ENCODE assay signal across 8 cellular contexts in the genomic region with DNA sequence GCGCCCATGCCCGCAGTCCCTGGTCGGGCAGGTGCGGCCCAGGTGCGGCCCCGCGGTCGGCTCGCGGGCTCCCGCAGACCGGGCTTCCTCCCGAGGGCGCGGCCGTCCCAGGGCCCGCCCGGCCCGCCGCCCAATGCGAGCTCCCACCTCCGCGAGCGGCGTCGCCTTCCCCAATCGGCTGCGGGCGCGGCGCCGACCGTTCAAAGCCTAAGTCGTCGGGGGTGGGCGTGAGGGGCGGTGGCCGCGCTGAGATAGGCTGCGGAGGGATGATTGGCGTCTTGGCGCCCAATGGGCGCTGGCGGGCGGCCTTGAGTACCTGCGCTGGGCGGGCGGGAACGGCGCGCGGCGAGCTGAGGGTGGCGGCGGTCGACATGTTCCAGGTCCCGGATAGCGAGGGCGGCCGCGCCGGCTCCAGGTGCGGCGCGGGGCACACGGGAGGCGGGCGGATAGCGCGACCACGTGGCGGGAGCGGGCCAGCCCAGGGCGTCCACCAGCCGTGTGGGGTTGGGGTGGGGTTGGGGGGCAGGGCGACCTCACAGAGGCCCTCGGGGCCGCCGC. TPM values are rescaled to one million over a fixed set of nuclear protein-coding genes. Genes with fewer than 3 reads are reported as not detected.
DNase-seq lines count a peak whose midpoint lies in the region; ATAC-seq, FAIRE-seq and TF ChIP-seq lines count a peak whose summit lies in the region.

TSS of gene JPT2 (plus strand) at position 338 of the 558 bp plus-strand sequence. CDS start at position 372, 34 bp downstream.

- no peaks in the 10 kb centered on the region for H3K9me3 ChIP-seq in upper lobe of right lung

- peak within 1 kb of the TSS; percentile 83 for H3K4me3 ChIP-seq in upper lobe of right lung

- H3K36me3 Mint-ChIP-seq in T-cell (peaks cover 19% of the 10 kb centered on the region), progenitor cell of endocrine pancreas (ENCODE audit: insufficient read depth) (peaks cover 15% of the 10 kb centered on the region)

- 0 to 1% (median 0%) methylated on average over 76 to 79 of the region's 79 CpGs for WGBS in adipose tissue, 3 donors

- peak; percentile 99 for FAIRE-seq in GM12892 (lab: Jason Lieb, UNC)

- peak; percentile 93 for ATAC-seq in HG02840 (IDR thresholded peaks at IDR 0.05; ENCODE audit: low FRiP score, unreplicated experiment)
- ATAC-seq in T-cell (replicated peaks in 1 of 4) = peak; percentile 96 to 98 (median 97)
- ATAC-seq in left cardiac atrium = peak; percentile 99
- peak; percentile 98 for ATAC-seq in upper lobe of right lung

- CTCF ChIA-PET in T-cell (lab: Charles Lee) = interaction anchor here in 1 of 2 donors (0.8 to 2.7 kb wide), 3 partner anchors 28 to 299 kb away, joined by 3 to 15 read pairs (median 5); partner anchors contain the start of genes MAPK8IP3, NUBP2 and SPSB3

- peaks cover 24% of the 10 kb centered on the region for H3K36me3 ChIP-seq in upper lobe of right lung

- H3K4me1 ChIP-seq in upper lobe of right lung = peaks cover 7% of the 10 kb centered on the region

- TF ChIP-seq CTCF in progenitor cell of endocrine pancreas (IDR thresholded peaks at IDR 0.05; ENCODE audit: unreplicated experiment) (no peak), upper lobe of right lung (IDR thresholded peaks at IDR 0.05) (no peak)

- H3K27me3 ChIP-seq in upper lobe of right lung = no peaks in the 10 kb centered on the region

- H3K4me1 Mint-ChIP-seq in T-cell (peaks cover 36 to 39% (median 39%) of the 10 kb centered on the region in 3 donors), progenitor cell of endocrine pancreas (ENCODE audit: low read depth) (peaks cover 21% of the 10 kb centered on the region)

- intact Hi-C loops in left cardiac atrium (cut with DNase I) (loop anchor here in 1 of 2 donors (10.0 kb wide), 1 partner anchor 63 kb away; the partner anchor contains the start of genes CRAMP1 and IFT140), upper lobe of right lung (cut with DNase I) (no loop called here)

- DNase-seq in GM12892 (ENCODE audit: insufficient read length) = peak; percentile 99
- peak; percentile 99 for DNase-seq in NCI-H146 (lab: John Stamatoyannopoulos, UW)
- peak; percentile 91 to 96 (median 94) for DNase-seq in T-cell
- peak; percentile 98 for DNase-seq in left cardiac atrium
- peak; percentile 92 for DNase-seq in progenitor cell of endocrine pancreas (ENCODE audit: low spot score, unreplicated experiment)
- DNase-seq in upper lobe of right lung = peak; percentile 99

- peak; percentile 65; the same call in 1 of the 2 replicates for TF ChIP-seq POLR2A in GM12892 (IDR thresholded peaks at IDR 0.05; ENCODE audit: low read depth, low read length)

- H3K9me3 Mint-ChIP-seq in T-cell = no peaks in the 10 kb centered on the region
- no peaks in the 10 kb centered on the region for H3K9me3 Mint-ChIP-seq in progenitor cell of endocrine pancreas (ENCODE audit: low read depth)

- H3K27ac Mint-ChIP-seq in T-cell (peak within 1 kb of the TSS; percentile 72 to 78), progenitor cell of endocrine pancreas (peak within 1 kb of the TSS; percentile 96)

- POLR2A ChIA-PET in T-cell (lab: Charles Lee) = no interaction called here

- no peak within 1 kb of the TSS for H3K27ac ChIP-seq in adipose tissue (ENCODE audit: low read depth, low read length)
- peak within 1 kb of the TSS; percentile 51 for H3K27ac ChIP-seq in upper lobe of right lung

- H3K27me3 Mint-ChIP-seq in T-cell (no peaks in the 10 kb centered on the region), progenitor cell of endocrine pancreas (no peaks in the 10 kb centered on the region)

- H3K4me3 Mint-ChIP-seq in T-cell = peak within 1 kb of the TSS; percentile 86 to 87 (median 86)
- peak within 1 kb of the TSS; percentile 96 for H3K4me3 Mint-ChIP-seq in progenitor cell of endocrine pancreas (ENCODE audit: low read depth)

RNA-seq across cellular contexts. Expression of gene JPT2, which starts in this region (rescaled TPM):
- 38.6 TPM for polyA plus RNA-seq in GM12892 (2012; ENCODE audit: missing spikeins)
- 10 to 100 TPM; 13.8 to 51.1 (median 41.3) TPM for total RNA-seq in T-cell
- 10 to 100 TPM; 17.9 to 24.9 (median 19.9) TPM for polyA plus RNA-seq in adipose tissue
- 10 to 100 TPM; 29.1 to 35.3 TPM for total RNA-seq in left cardiac atrium
- 141 and 146 TPM in 2 replicates for total RNA-seq in progenitor cell of endocrine pancreas
- 44.8 TPM for total RNA-seq in upper lobe of right lung
